ENCODE assay signal across 36 cellular contexts in genomic region chr16:132120-132519, GRCh38. TPM values are rescaled to one million over a fixed set of nuclear protein-coding genes. Genes with fewer than 3 reads are reported as not detected.
"Had no signal": no experiment of that assay in that cellular context is flagged by ENCODE, and none has a peak within 500 bp of the region (broad histone marks: within the 10 kb centered on the region; RNA-seq: fewer than 3 reads in every experiment).

No MANE protein-coding gene starts in this region.

- H3K9me3 Mint-ChIP-seq: mesothelial cell of epicardium; naive B cell; natural killer cell; neural progenitor cell; stimulated activated memory B cell treated with anti-CD40 and anti-IgM and Interleukin-4, amounts not matched to agents 10 μg/mL and 1 μg/mL and 100 μg/mL, for 72 hours; stimulated activated naive CD8-positive, alpha-beta T cell treated with anti-CD3 and anti-CD28 coated beads, Interleukin-15, amount 100 ng/mL, for 72 hours; type B pancreatic cell had no signal

- H3K27me3 Mint-ChIP-seq: naive B cell; stimulated activated memory B cell treated with anti-CD40 and anti-IgM and Interleukin-4, amounts not matched to agents 10 μg/mL and 1 μg/mL and 100 μg/mL, for 72 hours; stimulated activated naive CD8-positive, alpha-beta T cell treated with anti-CD3 and anti-CD28 coated beads, Interleukin-15, amount 100 ng/mL, for 72 hours; type B pancreatic cell had no signal

- H3K4me1 Mint-ChIP-seq: neural progenitor cell had no signal

- H3K4me3 Mint-ChIP-seq: mesothelial cell of epicardium; naive B cell; natural killer cell; nephron progenitor cell; neural progenitor cell; stimulated activated memory B cell treated with anti-CD40 and anti-IgM and Interleukin-4, amounts not matched to agents 10 μg/mL and 1 μg/mL and 100 μg/mL, for 72 hours; stimulated activated naive CD8-positive, alpha-beta T cell treated with anti-CD3 and anti-CD28 coated beads, Interleukin-15, amount 100 ng/mL, for 72 hours; type B pancreatic cell had no signal

- H3K4me1 ChIP-seq: neural progenitor cell, parathyroid adenoma, right lobe of liver, uterus had no signal

- H3K36me3 Mint-ChIP-seq: naive B cell, natural killer cell had no signal

- H3K36me3 ChIP-seq: left ventricle myocardium inferior, neural progenitor cell, neutrophil, right atrium auricular region, right lobe of liver, uterus had no signal

- H3K4me3 ChIP-seq: left ventricle myocardium inferior, lung, neural progenitor cell, right atrium auricular region, right lobe of liver, smooth muscle cell, tibial nerve, uterus had no signal

- H3K27me3 ChIP-seq: neural progenitor cell, neutrophil, right atrium auricular region, right lobe of liver, tibial nerve, uterus had no signal

- DNase-seq: islet precursor cell; left ventricle myocardium inferior; mesendoderm; naive B cell; natural killer cell; nephron progenitor cell; occipital lobe; right lobe of liver; stimulated activated CD4-positive, alpha-beta T cell treated with anti-CD3 and anti-CD28 coated beads, Interleukin-1b, Interleukin-23, amount 100 ng/mL, for 48 hours; stimulated activated CD4-positive, alpha-beta T cell treated with anti-CD3 and anti-CD28 coated beads, Interleukin-2, amount 100 ng/mL, for 48 hours; stimulated activated CD4-positive, alpha-beta T cell treated with anti-CD3 and anti-CD28 coated beads, Interleukin-4, amount 100 ng/mL, for 4 hours; stimulated activated CD8-positive, alpha-beta memory T cell treated with anti-CD3 and anti-CD28 coated beads, Interleukin-4, amount 100 ng/mL, for 48 hours; stimulated activated naive CD4-positive, alpha-beta T cell treated with Interleukin-2 at 50 U/mL for 16 hours; stimulated activated naive CD8-positive, alpha-beta T cell treated with anti-CD3 and anti-CD28 coated beads, Interleukin-15, amount 100 ng/mL, for 72 hours; substantia nigra; uterus had no signal

- H3K9me3 ChIP-seq: left ventricle myocardium inferior, neutrophil, right atrium auricular region, right lobe of liver, tibial nerve, uterus had no signal

- ATAC-seq: natural killer cell; right lobe of liver; stimulated activated memory B cell treated with anti-CD40 and anti-IgM and Interleukin-4, amounts not matched to agents 10 μg/mL and 1 μg/mL and 100 μg/mL, for 72 hours; stimulated activated naive CD8-positive, alpha-beta T cell treated with anti-CD3 and anti-CD28 coated beads, Interleukin-15, amount 100 ng/mL, for 72 hours had no signal

- H3K27ac Mint-ChIP-seq: mesothelial cell of epicardium; nephron progenitor cell; neural progenitor cell; stimulated activated memory B cell treated with anti-CD40 and anti-IgM and Interleukin-4, amounts not matched to agents 10 μg/mL and 1 μg/mL and 100 μg/mL, for 72 hours; type B pancreatic cell had no signal

RNA-seq across cellular contexts. Expression of gene HBZ, which starts 20.3 kb away (rescaled TPM):
- total RNA-seq: kidney epithelial cell, left ventricle myocardium inferior, lower leg skin, mesothelial cell of epicardium, mononuclear cell, natural killer cell, osteocyte, posterior vena cava, pulmonary artery endothelial cell, renal cortical epithelial cell, right atrium auricular region, smooth muscle cell, temporal lobe, tibial nerve, ureter had no signal
- polyA plus RNA-seq: smooth muscle cell had no signal

RNA-seq across cellular contexts. Expression of gene HBM, which starts 33.7 kb away (rescaled TPM):
- total RNA-seq: kidney epithelial cell, left ventricle myocardium inferior, lower leg skin, mesothelial cell of epicardium, mononuclear cell, natural killer cell, osteocyte, pulmonary artery endothelial cell, renal cortical epithelial cell, smooth muscle cell, ureter had no signal
- polyA plus RNA-seq: smooth muscle cell, thymus had no signal

RNA-seq across cellular contexts. Expression of gene HBA2, which starts 40.6 kb away (rescaled TPM):
- total RNA-seq: kidney epithelial cell, mesothelial cell of epicardium, osteocyte, pulmonary artery endothelial cell, renal cortical epithelial cell, smooth muscle cell had no signal
- polyA plus RNA-seq: smooth muscle cell had no signal

RNA-seq across cellular contexts. Expression of gene HBA1, which starts 44.4 kb away (rescaled TPM):
- total RNA-seq: kidney epithelial cell, mesothelial cell of epicardium, osteocyte, pulmonary artery endothelial cell, renal cortical epithelial cell, smooth muscle cell had no signal
- polyA plus RNA-seq: smooth muscle cell had no signal
